In genomic region chr1:158711098-158711497, GRCh38 we compare ENCODE assay signal across 39 cellular contexts. TPM values are rescaled to one million over a fixed set of nuclear protein-coding genes. Genes with fewer than 3 reads are reported as not detected.
"Had no signal": no experiment of that assay in that cellular context is flagged by ENCODE, and none has a peak within 500 bp of the region (broad histone marks: within the 10 kb centered on the region; RNA-seq: fewer than 3 reads in every experiment).

No MANE protein-coding gene starts in this region.

- H3K9me3 ChIP-seq: adrenal gland, ascending aorta, body of pancreas, breast epithelium had no signal

- H3K36me3 ChIP-seq: adrenal gland, ascending aorta, brain microvascular endothelial cell, breast epithelium, cardiac muscle cell had no signal

- FAIRE-seq: astrocyte, bronchial epithelial cell had no signal

- H3K27me3 ChIP-seq: adrenal gland, ascending aorta, body of pancreas, brain microvascular endothelial cell, breast epithelium, cardiac muscle cell had no signal

- H3K4me1 ChIP-seq: adrenal gland, ascending aorta, body of pancreas, breast epithelium had no signal

- H3K4me3 ChIP-seq: adrenal gland, ascending aorta, body of pancreas, breast epithelium, cardiac muscle cell had no signal

- DNase-seq: activated effector memory CD4-positive, alpha-beta T cell treated with anti-CD3 and anti-CD28 coated beads, Interleukin-2, amount 50 U/mL, for 16 hours; activated effector memory CD4-positive, alpha-beta T cell treated with Interleukin-2 at 50 U/mL for 16 hours; activated gamma-delta T cell; activated gamma-delta T cell treated with Interleukin-2 at 50 U/mL for 16 hours; activated naive CD4-positive, alpha-beta T cell; activated naive CD4-positive, alpha-beta T cell treated with anti-CD3 and anti-CD28 coated beads for 36 hours; activated naive CD4-positive, alpha-beta T cell treated with anti-CD3 and anti-CD28 coated beads, Interleukin-2, amount 10 ng/mL, durations not matched to agents 7 days and 5 days; activated naive CD4-positive, alpha-beta T cell treated with anti-CD3 and anti-CD28 coated beads, Interleukin-2, amount 50 U/mL, for 16 hours; activated naive CD4-positive, alpha-beta T cell treated with Interleukin-2 at 50 U/mL for 16 hours; activated naive CD8-positive, alpha-beta T cell treated with anti-CD3 and anti-CD28 coated beads for 36 hours; activated naive CD8-positive, alpha-beta T cell treated with anti-CD3 and anti-CD28 coated beads, Interleukin-2, amount 10 ng/mL, durations not matched to agents 7 days and 5 days; activated naive CD8-positive, alpha-beta T cell treated with anti-CD3 and anti-CD28 coated beads, Interleukin-2, amount 50 U/mL, for 24 hours; activated T-cell treated with anti-CD3 and anti-CD28 coated beads, Interleukin-2, amount 50 U/mL, for 1 hour; activated T-cell treated with anti-CD3 and anti-CD28 coated beads, Interleukin-2, amount 50 U/mL, for 24 hours; activated T-cell treated with anti-CD3 and anti-CD28 coated beads, Interleukin-2, amount 50 U/mL, for 4 hours; activated T-cell treated with anti-CD3 and anti-CD28 coated beads, Interleukin-2, amount 50 U/mL, for 48 hours; activated T-cell treated with anti-CD3 and anti-CD28 coated beads, Interleukin-2, amount 50 U/mL, for 72 hours; adrenal gland; amniotic stem cell; amygdala; anterior cingulate cortex; aorta; body of pancreas; brain microvascular endothelial cell; caudate nucleus; cerebellar nuclear complex had no signal

- ATAC-seq: activated naive CD4-positive, alpha-beta T cell treated with anti-CD3 and anti-CD28 coated beads, Interleukin-2, amount 50 U/mL, for 72 hours; activated naive CD8-positive, alpha-beta T cell treated with anti-CD3 and anti-CD28 coated beads, Interleukin-2, amount 50 U/mL, for 24 hours; activated T-cell treated with anti-CD3 and anti-CD28 coated beads, Interleukin-2, amount 50 U/mL, for 4 hours; activated T-cell treated with anti-CD3 and anti-CD28 coated beads, Interleukin-2, amount 50 U/mL, for 72 hours; activated T-helper 17 cell treated with anti-CD3 and anti-CD28 coated beads, Interleukin-2, amount 50 U/mL, for 72 hours; body of pancreas had no signal

- H3K27ac ChIP-seq: adrenal gland, ascending aorta, body of pancreas, brain microvascular endothelial cell, breast epithelium, cardiac muscle cell had no signal

RNA-seq across cellular contexts. Expression of gene OR6K3, which starts 9.4 kb away (rescaled TPM):
- total RNA-seq: activated naive CD4-positive, alpha-beta T cell treated with anti-CD3 and anti-CD28 coated beads for 36 hours; activated naive CD4-positive, alpha-beta T cell treated with anti-CD3 and anti-CD28 coated beads, Interleukin-2, amount 50 U/mL, for 72 hours; activated naive CD8-positive, alpha-beta T cell treated with anti-CD3 and anti-CD28 coated beads for 36 hours; activated naive CD8-positive, alpha-beta T cell treated with anti-CD3 and anti-CD28 coated beads, Interleukin-2, amount 10 ng/mL, durations not matched to agents 7 days and 5 days; activated T-cell treated with anti-CD3 and anti-CD28 coated beads, Interleukin-2, amount 50 U/mL, for 4 hours; activated T-cell treated with anti-CD3 and anti-CD28 coated beads, Interleukin-2, amount 50 U/mL, for 72 hours; activated T-helper 1 cell treated with anti-CD3 and anti-CD28 coated beads, Interleukin-12 subunit alpha, Interleukin-12 subunit beta, Interleukin-2, Interleukin-4 antibody, amounts not matched to agents 30 ng/mL and 10 ng/mL and 1 ng/mL, durations not matched to agents 14 hours and 24 hours and 36 hours; activated T-helper 17 cell treated with anti-CD3 and anti-CD28 coated beads, Interleukin-2, amount 50 U/mL, for 72 hours; activated T-helper 2 cell treated with anti-CD3 and anti-CD28 coated beads, Interferon-gamma antibody, Interleukin-2, Interleukin-4, amounts not matched to agents 10 μg/mL and 5 μg/mL and 100 μg/mL, durations not matched to agents 14 hours and 24 hours and 36 hours; adrenal gland; aorta; ascending aorta; astrocyte; body of pancreas; breast epithelium; bronchial epithelial cell; cardiac muscle cell; cardiac septum; cerebellum; chondrocyte had no signal
- polyA plus RNA-seq: adipose tissue, aorta, cardiac muscle cell had no signal

RNA-seq across cellular contexts. Expression of gene OR6K2, which starts 10.6 kb away (rescaled TPM):
- total RNA-seq: activated naive CD4-positive, alpha-beta T cell treated with anti-CD3 and anti-CD28 coated beads for 36 hours; activated naive CD4-positive, alpha-beta T cell treated with anti-CD3 and anti-CD28 coated beads, Interleukin-2, amount 50 U/mL, for 72 hours; activated naive CD8-positive, alpha-beta T cell treated with anti-CD3 and anti-CD28 coated beads for 36 hours; activated naive CD8-positive, alpha-beta T cell treated with anti-CD3 and anti-CD28 coated beads, Interleukin-2, amount 10 ng/mL, durations not matched to agents 7 days and 5 days; activated T-cell treated with anti-CD3 and anti-CD28 coated beads, Interleukin-2, amount 50 U/mL, for 4 hours; activated T-cell treated with anti-CD3 and anti-CD28 coated beads, Interleukin-2, amount 50 U/mL, for 72 hours; activated T-helper 1 cell treated with anti-CD3 and anti-CD28 coated beads, Interleukin-12 subunit alpha, Interleukin-12 subunit beta, Interleukin-2, Interleukin-4 antibody, amounts not matched to agents 30 ng/mL and 10 ng/mL and 1 ng/mL, durations not matched to agents 14 hours and 24 hours and 36 hours; activated T-helper 17 cell treated with anti-CD3 and anti-CD28 coated beads, Interleukin-2, amount 50 U/mL, for 72 hours; activated T-helper 2 cell treated with anti-CD3 and anti-CD28 coated beads, Interferon-gamma antibody, Interleukin-2, Interleukin-4, amounts not matched to agents 10 μg/mL and 5 μg/mL and 100 μg/mL, durations not matched to agents 14 hours and 24 hours and 36 hours; adrenal gland; aorta; ascending aorta; astrocyte; body of pancreas; breast epithelium; bronchial epithelial cell; cardiac muscle cell; cardiac septum; cerebellum; chondrocyte had no signal
- polyA plus RNA-seq: adipose tissue, adrenal gland, aorta, cardiac muscle cell had no signal

RNA-seq across cellular contexts. Expression of gene SPTA1, which starts 24.6 kb away (rescaled TPM):
- total RNA-seq: activated naive CD4-positive, alpha-beta T cell treated with anti-CD3 and anti-CD28 coated beads for 36 hours; activated naive CD8-positive, alpha-beta T cell treated with anti-CD3 and anti-CD28 coated beads for 36 hours; activated naive CD8-positive, alpha-beta T cell treated with anti-CD3 and anti-CD28 coated beads, Interleukin-2, amount 10 ng/mL, durations not matched to agents 7 days and 5 days; activated T-cell treated with anti-CD3 and anti-CD28 coated beads, Interleukin-2, amount 50 U/mL, for 72 hours; activated T-helper 1 cell treated with anti-CD3 and anti-CD28 coated beads, Interleukin-12 subunit alpha, Interleukin-12 subunit beta, Interleukin-2, Interleukin-4 antibody, amounts not matched to agents 30 ng/mL and 10 ng/mL and 1 ng/mL, durations not matched to agents 14 hours and 24 hours and 36 hours; ascending aorta; body of pancreas; bronchial epithelial cell; chondrocyte had no signal
- polyA plus RNA-seq: aorta had no signal

RNA-seq across cellular contexts. Expression of gene OR6K6, which starts 43.4 kb away (rescaled TPM):
- total RNA-seq: activated naive CD4-positive, alpha-beta T cell treated with anti-CD3 and anti-CD28 coated beads for 36 hours; activated naive CD4-positive, alpha-beta T cell treated with anti-CD3 and anti-CD28 coated beads, Interleukin-2, amount 50 U/mL, for 72 hours; activated naive CD8-positive, alpha-beta T cell treated with anti-CD3 and anti-CD28 coated beads for 36 hours; activated naive CD8-positive, alpha-beta T cell treated with anti-CD3 and anti-CD28 coated beads, Interleukin-2, amount 10 ng/mL, durations not matched to agents 7 days and 5 days; activated T-cell treated with anti-CD3 and anti-CD28 coated beads, Interleukin-2, amount 50 U/mL, for 4 hours; activated T-cell treated with anti-CD3 and anti-CD28 coated beads, Interleukin-2, amount 50 U/mL, for 72 hours; activated T-helper 1 cell treated with anti-CD3 and anti-CD28 coated beads, Interleukin-12 subunit alpha, Interleukin-12 subunit beta, Interleukin-2, Interleukin-4 antibody, amounts not matched to agents 30 ng/mL and 10 ng/mL and 1 ng/mL, durations not matched to agents 14 hours and 24 hours and 36 hours; activated T-helper 17 cell treated with anti-CD3 and anti-CD28 coated beads, Interleukin-2, amount 50 U/mL, for 72 hours; activated T-helper 2 cell treated with anti-CD3 and anti-CD28 coated beads, Interferon-gamma antibody, Interleukin-2, Interleukin-4, amounts not matched to agents 10 μg/mL and 5 μg/mL and 100 μg/mL, durations not matched to agents 14 hours and 24 hours and 36 hours; adrenal gland; aorta; ascending aorta; astrocyte; body of pancreas; breast epithelium; bronchial epithelial cell; cardiac muscle cell; cardiac septum; cerebellum; chondrocyte had no signal
- polyA plus RNA-seq: adipose tissue, adrenal gland, cardiac muscle cell had no signal
